22 cellular contexts compared by ENCODE assay signal in genomic region chr3:16381426-16381825, GRCh38.
"Had no signal": no experiment of that assay in that cellular context is flagged by ENCODE, and none has a peak within 500 bp of the region (broad histone marks: within the 10 kb centered on the region; RNA-seq: fewer than 3 reads in every experiment).

No MANE protein-coding gene starts in this region.

- DNase-seq: activated CD4-positive, alpha-beta memory T cell treated with anti-CD3 and anti-CD28 coated beads, Interleukin-2, amount 10 ng/mL, durations not matched to agents 7 days and 5 days; activated CD4-positive, alpha-beta T cell treated with anti-CD3 and anti-CD28 coated beads for 4 hours; activated CD4-positive, CD25-positive, alpha-beta regulatory T cell; activated effector memory CD4-positive, alpha-beta T cell treated with Interleukin-2 at 50 U/mL for 16 hours; activated naive CD4-positive, alpha-beta T cell treated with anti-CD3 and anti-CD28 coated beads, Interleukin-2, amount 50 U/mL, for 16 hours; activated T-cell treated with anti-CD3 and anti-CD28 coated beads, Interleukin-2, amount 50 U/mL, for 4 hours; brain microvascular endothelial cell; caudate nucleus; effector CD4-positive, alpha-beta T cell; heart right ventricle; left colon; nucleus accumbens; stimulated activated CD4-positive, alpha-beta T cell treated with anti-CD3 and anti-CD28 coated beads, Interleukin-4, amount 100 ng/mL, for 24 hours; substantia nigra; tibial artery had no signal

- H3K4me3 Mint-ChIP-seq: activated CD4-positive, alpha-beta memory T cell treated with anti-CD3 and anti-CD28 coated beads, Interleukin-2, amount 10 ng/mL, durations not matched to agents 7 days and 5 days; activated T-cell treated with anti-CD3 and anti-CD28 coated beads, Interleukin-2, amount 50 U/mL, for 4 hours; dendritic cell treated with granulocyte-macrophage colony-stimulating factor and Interleukin-4, amounts not matched to agents 40 ng/mL and 50 ng/mL, for 4 days; memory B cell; stimulated activated naive CD8-positive, alpha-beta T cell treated with anti-CD3 and anti-CD28 coated beads, Interleukin-15, Interleukin-2, amounts not matched to agents 100 ng/mL and 50 ng/mL, for 24 hours; T-helper 1 cell treated with Interleukin-12 subunit alpha and Interleukin-12 subunit beta and Interleukin-4 antibody, amounts not matched to agents 30 μg/mL and 1 μg/mL, for 36 hours had no signal

- H3K27ac Mint-ChIP-seq: activated CD4-positive, alpha-beta memory T cell treated with anti-CD3 and anti-CD28 coated beads, Interleukin-2, amount 10 ng/mL, durations not matched to agents 7 days and 5 days; memory B cell; stimulated activated naive CD8-positive, alpha-beta T cell treated with anti-CD3 and anti-CD28 coated beads, Interleukin-15, Interleukin-2, amounts not matched to agents 100 ng/mL and 50 ng/mL, for 24 hours; T-helper 1 cell treated with Interleukin-12 subunit alpha and Interleukin-12 subunit beta and Interleukin-4 antibody, amounts not matched to agents 30 μg/mL and 1 μg/mL, for 36 hours had no signal

- ATAC-seq: activated T-cell treated with anti-CD3 and anti-CD28 coated beads, Interleukin-2, amount 50 U/mL, for 4 hours; heart right ventricle; left colon; right cardiac atrium had no signal

- H3K9me3 ChIP-seq: ascending aorta, tibial artery had no signal

- H3K4me1 ChIP-seq: ascending aorta, parathyroid adenoma had no signal

- H3K27ac ChIP-seq: ascending aorta, brain microvascular endothelial cell, heart right ventricle, parathyroid adenoma, tibial artery had no signal

- H3K9me3 Mint-ChIP-seq: activated T-cell treated with anti-CD3 and anti-CD28 coated beads, Interleukin-2, amount 50 U/mL, for 4 hours; dendritic cell treated with granulocyte-macrophage colony-stimulating factor and Interleukin-4, amounts not matched to agents 40 ng/mL and 50 ng/mL, for 4 days; memory B cell had no signal

- H3K4me3 ChIP-seq: ascending aorta, heart right ventricle, tibial artery had no signal

- H3K27me3 Mint-ChIP-seq: activated CD4-positive, alpha-beta memory T cell treated with anti-CD3 and anti-CD28 coated beads, Interleukin-2, amount 10 ng/mL, durations not matched to agents 7 days and 5 days; dendritic cell treated with granulocyte-macrophage colony-stimulating factor and Interleukin-4, amounts not matched to agents 40 ng/mL and 50 ng/mL, for 4 days; stimulated activated naive CD8-positive, alpha-beta T cell treated with anti-CD3 and anti-CD28 coated beads, Interleukin-15, Interleukin-2, amounts not matched to agents 100 ng/mL and 50 ng/mL, for 24 hours had no signal
